16 cellular contexts compared by ENCODE assay signal in the genomic region with DNA sequence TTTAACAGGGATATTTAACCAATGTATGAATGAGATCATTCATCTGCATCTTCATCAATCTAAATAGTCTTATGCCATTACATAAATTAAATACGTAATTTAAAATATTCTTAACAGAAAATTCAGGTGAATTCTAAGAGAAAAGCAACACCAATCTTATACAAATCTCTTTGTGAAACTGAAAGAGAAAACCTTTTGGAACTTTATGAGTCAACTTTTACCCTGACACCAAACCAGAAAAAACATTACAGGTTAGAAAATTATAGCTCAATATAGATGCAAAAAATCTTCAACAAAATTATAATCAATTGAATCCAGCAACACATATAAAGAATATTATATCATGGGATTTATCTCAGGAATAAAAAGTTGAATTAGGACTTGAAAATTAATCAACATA. TPM values are rescaled to one million over a fixed set of nuclear protein-coding genes. Genes with fewer than 3 reads are reported as not detected.
DNase-seq lines count a peak whose midpoint lies in the region; ATAC-seq lines count a peak whose summit lies in the region.
"Had no signal": no experiment of that assay in that cellular context is flagged by ENCODE, and none has a peak within 500 bp of the region (broad histone marks: within the 10 kb centered on the region; RNA-seq: fewer than 3 reads in every experiment).

No MANE protein-coding gene starts in this region.

- peaks cover 19% of the 10 kb centered on the region for H3K27me3 Mint-ChIP-seq in activated CD8-positive, alpha-beta memory T cell treated with anti-CD3 and anti-CD28 coated beads, Interleukin-2, amount 10 ng/mL, durations not matched to agents 7 days and 5 days
- peaks cover 17% of the 10 kb centered on the region for H3K27me3 Mint-ChIP-seq in activated CD4-positive, alpha-beta T cell treated with anti-CD3 and anti-CD28 coated beads for 36 hours

- peak overlapping the region; percentile 62 for H3K27ac Mint-ChIP-seq in activated CD8-positive, alpha-beta memory T cell treated with anti-CD3 and anti-CD28 coated beads, Interleukin-2, amount 10 ng/mL, durations not matched to agents 7 days and 5 days
- H3K27ac Mint-ChIP-seq in activated CD4-positive, alpha-beta T cell treated with anti-CD3 and anti-CD28 coated beads for 36 hours, result no peak overlapping the region
- H3K27ac Mint-ChIP-seq: CD14-positive monocyte; stimulated activated naive B cell treated with anti-CD40 and anti-IgM and Interleukin-4, amounts not matched to agents 10 μg/mL and 1 μg/mL and 100 μg/mL, for 72 hours had no signal

- intact Hi-C loops in activated CD4-positive, alpha-beta T cell treated with anti-CD3 and anti-CD28 coated beads for 36 hours (cut with DNase I, micrococcal nuclease), result loop anchor here (10.0 kb wide), 1 partner anchor 1007 kb away; a partner anchor contains a TSS

- H3K9me3 Mint-ChIP-seq in activated CD8-positive, alpha-beta memory T cell treated with anti-CD3 and anti-CD28 coated beads, Interleukin-2, amount 10 ng/mL, durations not matched to agents 7 days and 5 days (ENCODE audit: low read depth), result no peaks in the 10 kb centered on the region
- no peaks in the 10 kb centered on the region for H3K9me3 Mint-ChIP-seq in activated CD4-positive, alpha-beta T cell treated with anti-CD3 and anti-CD28 coated beads for 36 hours (ENCODE audit: low read depth)

- POLR2A ChIA-PET in activated CD4-positive, alpha-beta T cell treated with anti-CD3 and anti-CD28 coated beads for 36 hours (lab: Charles Lee), result interaction anchor here (0.6 kb wide), 1 partner anchor 13 kb away, joined by 3 read pairs; no protein-coding TSS in a partner anchor

- H3K4me3 Mint-ChIP-seq in activated CD8-positive, alpha-beta memory T cell treated with anti-CD3 and anti-CD28 coated beads, Interleukin-2, amount 10 ng/mL, durations not matched to agents 7 days and 5 days, result no peak overlapping the region
- no peak overlapping the region for H3K4me3 Mint-ChIP-seq in activated CD4-positive, alpha-beta T cell treated with anti-CD3 and anti-CD28 coated beads for 36 hours
- H3K4me3 Mint-ChIP-seq: CD14-positive monocyte; stimulated activated naive B cell treated with anti-CD40 and anti-IgM and Interleukin-4, amounts not matched to agents 10 μg/mL and 1 μg/mL and 100 μg/mL, for 72 hours had no signal

- peaks cover 7% of the 10 kb centered on the region for H3K36me3 Mint-ChIP-seq in activated CD8-positive, alpha-beta memory T cell treated with anti-CD3 and anti-CD28 coated beads, Interleukin-2, amount 10 ng/mL, durations not matched to agents 7 days and 5 days
- no peaks in the 10 kb centered on the region for H3K36me3 Mint-ChIP-seq in activated CD4-positive, alpha-beta T cell treated with anti-CD3 and anti-CD28 coated beads for 36 hours (ENCODE audit: low read depth)
- H3K36me3 Mint-ChIP-seq: CD14-positive monocyte; stimulated activated naive B cell treated with anti-CD40 and anti-IgM and Interleukin-4, amounts not matched to agents 10 μg/mL and 1 μg/mL and 100 μg/mL, for 72 hours had no signal

- no peak for DNase-seq in activated CD8-positive, alpha-beta memory T cell treated with anti-CD3 and anti-CD28 coated beads, Interleukin-2, amount 10 ng/mL, durations not matched to agents 7 days and 5 days
- no peak for DNase-seq in activated CD8-positive, alpha-beta memory T cell treated with anti-CD3 and anti-CD28 coated beads, Interleukin-2, amount 50 U/mL, for 4 hours
- DNase-seq in activated gamma-delta T cell treated with Interleukin-2 at 50 U/mL for 16 hours (no peak), T-helper 9 cell (no peak), NCI-H510A treated with DMSO at 0.1 percent for 48 hours (lab: John Stamatoyannopoulos, UW) (no peak)
- no peak for DNase-seq in activated CD4-positive, alpha-beta T cell treated with anti-CD3 and anti-CD28 coated beads for 36 hours
- DNase-seq: heart right ventricle; kidney glomerular epithelial cell; NCI-H1417 treated with DMSO at 0.1 percent for 48 hours; NCI-H524 treated with DMSO at 0.1 percent for 48 hours; stimulated activated naive B cell treated with anti-CD40 and anti-IgM and Interleukin-4, amounts not matched to agents 10 μg/mL and 1 μg/mL and 100 μg/mL, for 72 hours had no signal

- CTCF ChIA-PET in activated CD8-positive, alpha-beta memory T cell treated with anti-CD3 and anti-CD28 coated beads, Interleukin-2, amount 10 ng/mL, durations not matched to agents 7 days and 5 days (lab: Charles Lee), result interaction anchor here (0.6 to 0.7 kb wide), 2 partner anchors 53 to 1426 kb away, joined by 3 to 6 read pairs; a partner anchor contains a TSS
- CTCF ChIA-PET in activated CD4-positive, alpha-beta T cell treated with anti-CD3 and anti-CD28 coated beads for 36 hours (lab: Charles Lee), result interaction anchor here (0.5 to 1.4 kb wide), 4 partner anchors 8 to 145 kb away, joined by 3 to 7 read pairs (median 4); a partner anchor contains a TSS

- H3K4me1 Mint-ChIP-seq in activated CD8-positive, alpha-beta memory T cell treated with anti-CD3 and anti-CD28 coated beads, Interleukin-2, amount 10 ng/mL, durations not matched to agents 7 days and 5 days, result peaks cover 25% of the 10 kb centered on the region
- peaks cover 18% of the 10 kb centered on the region for H3K4me1 Mint-ChIP-seq in activated CD4-positive, alpha-beta T cell treated with anti-CD3 and anti-CD28 coated beads for 36 hours

- ATAC-seq in activated CD8-positive, alpha-beta memory T cell treated with anti-CD3 and anti-CD28 coated beads, Interleukin-2, amount 10 ng/mL, durations not matched to agents 7 days and 5 days, result no peak
- ATAC-seq in GM21717 (IDR thresholded peaks at IDR 0.05; ENCODE audit: unreplicated experiment) (peak; percentile 72), HG03159 (IDR thresholded peaks at IDR 0.05; ENCODE audit: unreplicated experiment) (peak; percentile 63)
- ATAC-seq in activated CD4-positive, alpha-beta T cell treated with anti-CD3 and anti-CD28 coated beads for 36 hours, result no peak
- ATAC-seq: heart right ventricle; stimulated activated naive B cell treated with anti-CD40 and anti-IgM and Interleukin-4, amounts not matched to agents 10 μg/mL and 1 μg/mL and 100 μg/mL, for 72 hours had no signal

RNA-seq across cellular contexts. Expression of a gene that starts 3.4 kb away (rescaled TPM):
- not detected for total RNA-seq in activated CD8-positive, alpha-beta memory T cell treated with anti-CD3 and anti-CD28 coated beads, Interleukin-2, amount 10 ng/mL, durations not matched to agents 7 days and 5 days
- total RNA-seq in activated CD4-positive, alpha-beta T cell treated with anti-CD3 and anti-CD28 coated beads for 36 hours, result not detected
- total RNA-seq: heart right ventricle, omental fat pad had no signal

RNA-seq across cellular contexts. Expression of a gene that starts 7.8 kb away (rescaled TPM):
- 1 to 10 TPM; 6.3 to 9.3 TPM for total RNA-seq in activated CD8-positive, alpha-beta memory T cell treated with anti-CD3 and anti-CD28 coated beads, Interleukin-2, amount 10 ng/mL, durations not matched to agents 7 days and 5 days
- total RNA-seq in activated CD4-positive, alpha-beta T cell treated with anti-CD3 and anti-CD28 coated beads for 36 hours, result 1 to 10 TPM; 2.3 to 2.6 TPM

RNA-seq across cellular contexts. Expression of a gene that starts 53.0 kb away (rescaled TPM):
- not detected for total RNA-seq in activated CD8-positive, alpha-beta memory T cell treated with anti-CD3 and anti-CD28 coated beads, Interleukin-2, amount 10 ng/mL, durations not matched to agents 7 days and 5 days
- total RNA-seq in activated CD4-positive, alpha-beta T cell treated with anti-CD3 and anti-CD28 coated beads for 36 hours, result under 1 TPM; 0.39 to 0.50 TPM
- total RNA-seq: H1 had no signal

Comparison
In these comparisons a context has a peak if more than half of its experiments do, and no peak if none do; other contexts are left out.
1. ATAC-seq: peak in GM21717 (single experiment) and HG03159 (single experiment); none in activated CD8-positive, alpha-beta memory T cell treated with anti-CD3 and anti-CD28 coated beads, Interleukin-2, amount 10 ng/mL, durations not matched to agents 7 days and 5 days (single experiment) and activated CD4-positive, alpha-beta T cell treated with anti-CD3 and anti-CD28 coated beads for 36 hours (single experiment).